Comparison of ENCODE assay signal across 16 cellular contexts in genomic region chr7:41730668-41731067, GRCh38. TPM values are rescaled to one million over a fixed set of nuclear protein-coding genes. Genes with fewer than 3 reads are reported as not detected.
"Had no signal": no experiment of that assay in that cellular context is flagged by ENCODE, and none has a peak within 500 bp of the region (broad histone marks: within the 10 kb centered on the region; RNA-seq: fewer than 3 reads in every experiment).

No MANE protein-coding gene starts in this region.

- H3K27ac ChIP-seq: epithelial cell of prostate, heart right ventricle, left lung, right lobe of liver, skin epidermis, uterus had no signal

- H3K36me3 ChIP-seq: heart right ventricle, left lung, right lobe of liver, uterus had no signal

- DNase-seq: activated CD4-positive, alpha-beta T cell treated with anti-CD3 and anti-CD28 coated beads for 1 hour; activated CD4-positive, alpha-beta T cell treated with anti-CD3 and anti-CD28 coated beads, Interleukin-2, amount 50 U/mL, for 1 hour; activated CD8-positive, alpha-beta T cell treated with anti-CD3 and anti-CD28 coated beads, Interleukin-2, amount 10 ng/mL, durations not matched to agents 7 days and 5 days; activated gamma-delta T cell treated with Interleukin-2 at 50 U/mL for 16 hours; anterior cingulate cortex; heart right ventricle; kidney; left lung; nephron progenitor cell; right lobe of liver; stimulated activated naive B cell treated with anti-CD40 and anti-IgM and Interleukin-4, amounts not matched to agents 10 μg/mL and 1 μg/mL and 100 μg/mL, for 72 hours; trophoblast cell; uterus had no signal

- ATAC-seq: activated CD8-positive, alpha-beta T cell treated with anti-CD3 and anti-CD28 coated beads, Interleukin-2, amount 10 ng/mL, durations not matched to agents 7 days and 5 days; heart right ventricle; left lung; right lobe of liver; stimulated activated naive B cell treated with anti-CD40 and anti-IgM and Interleukin-4, amounts not matched to agents 10 μg/mL and 1 μg/mL and 100 μg/mL, for 72 hours had no signal

- H3K4me3 ChIP-seq: heart right ventricle, left lung, lung, right lobe of liver, skin epidermis, uterus had no signal

- H3K9me3 ChIP-seq: heart right ventricle, left lung, right lobe of liver, uterus had no signal

- H3K4me1 ChIP-seq: uterus had no signal

- H3K27me3 ChIP-seq: left lung, right lobe of liver, uterus had no signal

RNA-seq across cellular contexts. Expression of gene INHBA, which starts 27.8 kb away (rescaled TPM):
- total RNA-seq: activated CD8-positive, alpha-beta T cell treated with anti-CD3 and anti-CD28 coated beads, Interleukin-2, amount 10 ng/mL, durations not matched to agents 7 days and 5 days had no signal
